In the genomic region with DNA sequence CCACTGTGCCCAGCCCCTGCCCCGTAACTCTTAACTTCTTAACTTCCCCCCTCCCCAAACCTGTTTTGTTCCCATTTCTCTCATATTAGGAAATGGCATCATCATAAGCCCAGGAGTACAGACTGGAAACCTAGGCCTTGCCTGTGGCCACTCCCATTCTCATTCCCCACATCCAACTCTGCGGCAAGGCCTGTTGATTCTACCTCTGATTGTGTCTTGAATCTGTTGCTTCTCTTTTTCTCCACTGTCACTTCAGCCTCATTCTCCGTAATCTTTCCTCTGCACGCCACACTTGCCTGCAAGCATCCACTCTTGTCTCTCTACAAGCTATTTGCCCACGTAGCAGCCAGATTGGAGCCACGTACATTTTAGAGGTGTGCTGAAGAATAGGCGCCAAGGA, we compare ENCODE assay signal across 18 cellular contexts. TPM values are rescaled to one million over a fixed set of nuclear protein-coding genes. Genes with fewer than 3 reads are reported as not detected.
DNase-seq lines count a peak whose midpoint lies in the region; ATAC-seq and TF ChIP-seq lines count a peak whose summit lies in the region.
"Had no signal": no experiment of that assay in that cellular context is flagged by ENCODE, and none has a peak within 500 bp of the region (broad histone marks: within the 10 kb centered on the region; RNA-seq: fewer than 3 reads in every experiment).

No MANE protein-coding gene starts in this region.

- H4K12ac ChIP-seq in trophoblast cell (ENCODE audit: low read depth, low read length) = no peak overlapping the region

- H3K27me3 ChIP-seq in BLaER1 (no peaks in the 10 kb centered on the region), OCI-LY1 (ENCODE audit: insufficient read depth, low read length) (no peaks in the 10 kb centered on the region), trophoblast cell (ENCODE audit: insufficient read depth, low read length) (no peaks in the 10 kb centered on the region)
- H3K27me3 ChIP-seq: adrenal gland, dorsolateral prefrontal cortex had no signal

- H4K20me1 ChIP-seq in BLaER1 (peaks cover 71% of the 10 kb centered on the region), OCI-LY1 (ENCODE audit: insufficient read depth, low read length) (no peaks in the 10 kb centered on the region)

- peaks cover 26% of the 10 kb centered on the region for H3K4me1 Mint-ChIP-seq in glutamatergic neuron (ENCODE audit: low read depth, unreplicated experiment)
- H3K4me1 Mint-ChIP-seq in stimulated activated effector memory CD8-positive, alpha-beta T cell treated with anti-CD3 and anti-CD28 coated beads, Interleukin-12 subunit alpha, Interleukin-12 subunit beta, amount 100 ng/mL, for 72 hours = peaks cover 50% of the 10 kb centered on the region

- no peak overlapping the region for H4K91ac ChIP-seq in trophoblast cell (ENCODE audit: low read depth, low read length)

- peaks cover 8% of the 10 kb centered on the region for H3K9me3 Mint-ChIP-seq in glutamatergic neuron (ENCODE audit: unreplicated experiment)
- H3K9me3 Mint-ChIP-seq in stimulated activated effector memory CD8-positive, alpha-beta T cell treated with anti-CD3 and anti-CD28 coated beads, Interleukin-12 subunit alpha, Interleukin-12 subunit beta, amount 100 ng/mL, for 72 hours = no peaks in the 10 kb centered on the region
- H3K9me3 Mint-ChIP-seq: activated CD4-positive, alpha-beta T cell treated with anti-CD3 and anti-CD28 coated beads, Interleukin-2, amount 10 ng/mL, durations not matched to agents 7 days and 5 days had no signal

- CTCF ChIA-PET in GM10248 (lab: Yijun Ruan, JAX) = no interaction called here

- ATAC-seq in stimulated activated effector memory CD8-positive, alpha-beta T cell treated with anti-CD3 and anti-CD28 coated beads, Interleukin-12 subunit alpha, Interleukin-12 subunit beta, amount 100 ng/mL, for 72 hours = no peak
- ATAC-seq: left ventricle myocardium superior, Right ventricle myocardium inferior had no signal

- H3K4me1 ChIP-seq in BLaER1 (peaks cover 95% of the 10 kb centered on the region), OCI-LY1 (ENCODE audit: insufficient read depth, low read length, severe bottlenecking) (peaks cover 50% of the 10 kb centered on the region), trophoblast cell (ENCODE audit: control insufficient read depth in 1 of 2, insufficient read depth in 2 of 2, low read length in 2 of 2) (peaks cover 4 to 12% of the 10 kb centered on the region in 2 experiments)

- H3F3A ChIP-seq in OCI-LY1 (ENCODE audit: insufficient read depth, low read length) = peaks cover 3% of the 10 kb centered on the region; the same call in 1 of the 2 replicates

- peaks cover 5% of the 10 kb centered on the region for H3K27me3 Mint-ChIP-seq in glutamatergic neuron (ENCODE audit: unreplicated experiment)
- H3K27me3 Mint-ChIP-seq: activated CD4-positive, alpha-beta T cell treated with anti-CD3 and anti-CD28 coated beads, Interleukin-2, amount 10 ng/mL, durations not matched to agents 7 days and 5 days had no signal

- H3K79me1 ChIP-seq in trophoblast cell (ENCODE audit: low read length) = peaks cover 6% of the 10 kb centered on the region

- peak overlapping the region; percentile 29 for H2BK12ac ChIP-seq in trophoblast cell (ENCODE audit: low read length)

- H3K36me3 Mint-ChIP-seq in glutamatergic neuron (ENCODE audit: unreplicated experiment) = peaks cover 6% of the 10 kb centered on the region
- H3K36me3 Mint-ChIP-seq in stimulated activated effector memory CD8-positive, alpha-beta T cell treated with anti-CD3 and anti-CD28 coated beads, Interleukin-12 subunit alpha, Interleukin-12 subunit beta, amount 100 ng/mL, for 72 hours = peaks cover 16% of the 10 kb centered on the region

- no peak overlapping the region for H3K4ac ChIP-seq in trophoblast cell (ENCODE audit: low read depth, low read length)

- H2BK5ac ChIP-seq in trophoblast cell (ENCODE audit: low read depth, low read length, poor library complexity) = no peak overlapping the region

- POLR2A ChIA-PET in GM10248 (lab: Yijun Ruan, JAX) = no interaction called here

- no CpG with 5 or more reads among the region's 7 CpGs for WGBS in trophoblast cell (ENCODE audit: extremely low coverage, insufficient coverage, insufficient read length)

- no peak overlapping the region for H3K23ac ChIP-seq in trophoblast cell (ENCODE audit: low read length)

- no peak overlapping the region for H2AK5ac ChIP-seq in trophoblast cell (ENCODE audit: low read length)

- no peaks in the 10 kb centered on the region for H3K9me2 ChIP-seq in OCI-LY1 (ENCODE audit: low read depth, low read length)

- H3K27ac Mint-ChIP-seq in glutamatergic neuron (ENCODE audit: unreplicated experiment) = peak overlapping the region; percentile 48
- no peak overlapping the region for H3K27ac Mint-ChIP-seq in stimulated activated effector memory CD8-positive, alpha-beta T cell treated with anti-CD3 and anti-CD28 coated beads, Interleukin-12 subunit alpha, Interleukin-12 subunit beta, amount 100 ng/mL, for 72 hours
- H3K27ac Mint-ChIP-seq: activated CD4-positive, alpha-beta T cell treated with anti-CD3 and anti-CD28 coated beads, Interleukin-2, amount 10 ng/mL, durations not matched to agents 7 days and 5 days had no signal

- H2BK120ac ChIP-seq in trophoblast cell (ENCODE audit: insufficient read depth, low read length, poor library complexity) = no peak overlapping the region

- TF ChIP-seq CTCF in OCI-LY1 (IDR thresholded peaks at IDR 0.05; ENCODE audit: low read length) (no peak), glutamatergic neuron (IDR thresholded peaks at IDR 0.05; ENCODE audit: partially characterized antibody, unreplicated experiment) (no peak), GM10248 (IDR thresholded peaks at IDR 0.05; ENCODE audit: control extremely low read depth, extremely low read depth, low read depth, missing control alignments) (no peak)

- no peak overlapping the region for H3K18ac ChIP-seq in trophoblast cell (ENCODE audit: low read length)

- no peak overlapping the region for H3K14ac ChIP-seq in trophoblast cell (ENCODE audit: low read length)

- DNase-seq in glutamatergic neuron = no peak
- no peak for DNase-seq in trophoblast cell
- DNase-seq in germinal center (ENCODE audit: low spot score) = no peak
- DNase-seq in GOT3 (lab: John Stamatoyannopoulos, UW) = no peak
- DNase-seq in stimulated activated effector memory CD8-positive, alpha-beta T cell treated with anti-CD3 and anti-CD28 coated beads, Interleukin-12 subunit alpha, Interleukin-12 subunit beta, amount 100 ng/mL, for 72 hours (ENCODE audit: low spot score in 2 of 2) = no peak
- no peak for DNase-seq in GM10248 (ENCODE audit: extremely low spot score)
- DNase-seq: activated CD4-positive, alpha-beta T cell treated with anti-CD3 and anti-CD28 coated beads, Interleukin-2, amount 10 ng/mL, durations not matched to agents 7 days and 5 days; activated effector memory CD4-positive, alpha-beta T cell treated with anti-CD3 and anti-CD28 coated beads, Interleukin-2, amount 50 U/mL, for 16 hours; adrenal gland; dorsolateral prefrontal cortex; Kasumi-1; left ventricle myocardium superior; NCI-H1092; NCI-H2107; NCI-H524 had no signal

- H2AFZ ChIP-seq in OCI-LY1 (ENCODE audit: low read length) = no peak overlapping the region
- no peak overlapping the region for H2AFZ ChIP-seq in trophoblast cell (ENCODE audit: insufficient read depth, low read length, poor library complexity)

- H3K36me3 ChIP-seq in BLaER1 (peaks cover 15% of the 10 kb centered on the region), OCI-LY1 (ENCODE audit: insufficient read depth, low read length) (peaks cover 22% of the 10 kb centered on the region; the same call in 1 of the 2 replicates), trophoblast cell (ENCODE audit: control insufficient read depth in 1 of 2, insufficient read depth in 2 of 2, low read length in 2 of 2) (peaks cover under 1 to 1% of the 10 kb centered on the region in 2 experiments)

- H3K9me3 ChIP-seq in BLaER1 (no peaks in the 10 kb centered on the region), OCI-LY1 (ENCODE audit: low read length) (no peaks in the 10 kb centered on the region), trophoblast cell (ENCODE audit: insufficient read depth, low read depth, low read length) (no peaks in the 10 kb centered on the region)
- H3K9me3 ChIP-seq: adrenal gland had no signal

- H3K4me2 ChIP-seq in BLaER1 (peak overlapping the region; percentile 77), OCI-LY1 (ENCODE audit: low read length) (no peak overlapping the region), trophoblast cell (ENCODE audit: low read length) (no peak overlapping the region)

- H3K4me3 Mint-ChIP-seq in glutamatergic neuron (ENCODE audit: unreplicated experiment) = no peak overlapping the region
- no peak overlapping the region for H3K4me3 Mint-ChIP-seq in stimulated activated effector memory CD8-positive, alpha-beta T cell treated with anti-CD3 and anti-CD28 coated beads, Interleukin-12 subunit alpha, Interleukin-12 subunit beta, amount 100 ng/mL, for 72 hours
- H3K4me3 Mint-ChIP-seq: activated CD4-positive, alpha-beta T cell treated with anti-CD3 and anti-CD28 coated beads, Interleukin-2, amount 10 ng/mL, durations not matched to agents 7 days and 5 days had no signal

- H3K4me3 ChIP-seq in BLaER1 (no peak overlapping the region), OCI-LY1 (ENCODE audit: low read depth, low read length, poor library complexity, severe bottlenecking) (no peak overlapping the region), trophoblast cell (ENCODE audit: low read depth, low read length) (no peak overlapping the region)
- H3K4me3 ChIP-seq: adrenal gland, dorsolateral prefrontal cortex had no signal

- H4K8ac ChIP-seq in trophoblast cell (ENCODE audit: low read depth, low read length) = no peak overlapping the region

- H3K79me2 ChIP-seq in OCI-LY1 (ENCODE audit: insufficient read depth, low read length) (peaks cover 6% of the 10 kb centered on the region; the same call in 1 of the 2 replicates), trophoblast cell (ENCODE audit: control insufficient read depth, insufficient read depth, low read length, poor library complexity) (peaks cover 2% of the 10 kb centered on the region)

- H3K27ac ChIP-seq in BLaER1 (no peak overlapping the region), OCI-LY1 (ENCODE audit: low read depth, low read length, poor library complexity, severe bottlenecking) (peak overlapping the region; percentile 30), trophoblast cell (ENCODE audit: low read depth, low read length) (no peak overlapping the region)
- H3K27ac ChIP-seq: adrenal gland had no signal

- H3K9ac ChIP-seq in BLaER1 (no peak overlapping the region), OCI-LY1 (ENCODE audit: low read length) (no peak overlapping the region), trophoblast cell (ENCODE audit: low read length) (no peak overlapping the region)

RNA-seq across cellular contexts. Expression of a gene that starts 25.2 kb away (rescaled TPM):
- total RNA-seq in glutamatergic neuron (ENCODE audit: unreplicated experiment) = 105 TPM
- polyA plus RNA-seq in trophoblast cell (2013) = 49.6 and 51.5 TPM in 2 replicates

RNA-seq across cellular contexts. Expression of a gene that starts 49.3 kb away (rescaled TPM):
- 62.3 TPM for total RNA-seq in glutamatergic neuron (ENCODE audit: unreplicated experiment)
- 46.5 and 47.6 TPM in 2 replicates for polyA plus RNA-seq in trophoblast cell (2013)
